ENCODE assay signal across 37 cellular contexts in genomic region chr12:21606175-21606574, GRCh38. TPM values are rescaled to one million over a fixed set of nuclear protein-coding genes. Genes with fewer than 3 reads are reported as not detected.
"Had no signal": no experiment of that assay in that cellular context is flagged by ENCODE, and none has a peak within 500 bp of the region (broad histone marks: within the 10 kb centered on the region; RNA-seq: fewer than 3 reads in every experiment).

No MANE protein-coding gene starts in this region.

- FAIRE-seq: astrocyte, bronchial epithelial cell had no signal

- DNase-seq: activated effector memory CD4-positive, alpha-beta T cell treated with anti-CD3 and anti-CD28 coated beads, Interleukin-2, amount 50 U/mL, for 16 hours; activated effector memory CD4-positive, alpha-beta T cell treated with Interleukin-2 at 50 U/mL for 16 hours; activated gamma-delta T cell; activated gamma-delta T cell treated with Interleukin-2 at 50 U/mL for 16 hours; activated naive CD4-positive, alpha-beta T cell; activated naive CD4-positive, alpha-beta T cell treated with anti-CD3 and anti-CD28 coated beads for 36 hours; activated naive CD4-positive, alpha-beta T cell treated with anti-CD3 and anti-CD28 coated beads, Interleukin-2, amount 10 ng/mL, durations not matched to agents 7 days and 5 days; activated naive CD4-positive, alpha-beta T cell treated with anti-CD3 and anti-CD28 coated beads, Interleukin-2, amount 50 U/mL, for 16 hours; activated naive CD4-positive, alpha-beta T cell treated with Interleukin-2 at 50 U/mL for 16 hours; activated naive CD8-positive, alpha-beta T cell treated with anti-CD3 and anti-CD28 coated beads for 36 hours; activated naive CD8-positive, alpha-beta T cell treated with anti-CD3 and anti-CD28 coated beads, Interleukin-2, amount 10 ng/mL, durations not matched to agents 7 days and 5 days; activated naive CD8-positive, alpha-beta T cell treated with anti-CD3 and anti-CD28 coated beads, Interleukin-2, amount 50 U/mL, for 24 hours; activated T-cell treated with anti-CD3 and anti-CD28 coated beads for 4 hours; activated T-cell treated with anti-CD3 and anti-CD28 coated beads, Interleukin-2, amount 50 U/mL, for 1 hour; activated T-cell treated with anti-CD3 and anti-CD28 coated beads, Interleukin-2, amount 50 U/mL, for 24 hours; activated T-cell treated with anti-CD3 and anti-CD28 coated beads, Interleukin-2, amount 50 U/mL, for 4 hours; activated T-cell treated with anti-CD3 and anti-CD28 coated beads, Interleukin-2, amount 50 U/mL, for 48 hours; activated T-cell treated with anti-CD3 and anti-CD28 coated beads, Interleukin-2, amount 50 U/mL, for 72 hours; adrenal gland; amniotic stem cell; amygdala; anterior cingulate cortex; aorta; body of pancreas; brain microvascular endothelial cell; caudate nucleus; central memory CD4-positive, alpha-beta T cell; cerebellar nuclear complex had no signal

- H3K27me3 ChIP-seq: adrenal gland, ascending aorta, body of pancreas, brain microvascular endothelial cell, breast epithelium, cardiac muscle cell had no signal

- ATAC-seq: activated naive CD4-positive, alpha-beta T cell treated with anti-CD3 and anti-CD28 coated beads, Interleukin-2, amount 50 U/mL, for 72 hours; activated naive CD8-positive, alpha-beta T cell treated with anti-CD3 and anti-CD28 coated beads, Interleukin-2, amount 50 U/mL, for 24 hours; activated T-cell treated with anti-CD3 and anti-CD28 coated beads, Interleukin-2, amount 50 U/mL, for 4 hours; activated T-cell treated with anti-CD3 and anti-CD28 coated beads, Interleukin-2, amount 50 U/mL, for 72 hours; activated T-helper 17 cell treated with anti-CD3 and anti-CD28 coated beads, Interleukin-2, amount 50 U/mL, for 72 hours; body of pancreas had no signal

- H3K27ac ChIP-seq: adrenal gland, ascending aorta, body of pancreas, brain microvascular endothelial cell, breast epithelium, cardiac muscle cell had no signal

- H3K9me3 ChIP-seq: adrenal gland, ascending aorta, body of pancreas, breast epithelium had no signal

- H3K36me3 ChIP-seq: adrenal gland, ascending aorta, brain microvascular endothelial cell, breast epithelium, cardiac muscle cell had no signal

- H3K4me1 ChIP-seq: adrenal gland, ascending aorta, breast epithelium had no signal

- H3K4me3 ChIP-seq: adrenal gland, ascending aorta, body of pancreas, breast epithelium, cardiac muscle cell had no signal

RNA-seq across cellular contexts. Expression of gene GYS2, which starts 1.5 kb away (rescaled TPM):
- total RNA-seq: activated naive CD4-positive, alpha-beta T cell treated with anti-CD3 and anti-CD28 coated beads for 36 hours; activated naive CD4-positive, alpha-beta T cell treated with anti-CD3 and anti-CD28 coated beads, Interleukin-2, amount 50 U/mL, for 72 hours; activated naive CD8-positive, alpha-beta T cell treated with anti-CD3 and anti-CD28 coated beads for 36 hours; activated T-cell treated with anti-CD3 and anti-CD28 coated beads, Interleukin-2, amount 50 U/mL, for 72 hours; activated T-helper 17 cell treated with anti-CD3 and anti-CD28 coated beads, Interleukin-2, amount 50 U/mL, for 72 hours; ascending aorta; astrocyte; body of pancreas; bronchial epithelial cell; cardiac muscle cell; cerebellum; chondrocyte had no signal
- polyA plus RNA-seq: aorta, cardiac muscle cell had no signal
